ENCODE assay signal across 1 cellular context in the genomic region with DNA sequence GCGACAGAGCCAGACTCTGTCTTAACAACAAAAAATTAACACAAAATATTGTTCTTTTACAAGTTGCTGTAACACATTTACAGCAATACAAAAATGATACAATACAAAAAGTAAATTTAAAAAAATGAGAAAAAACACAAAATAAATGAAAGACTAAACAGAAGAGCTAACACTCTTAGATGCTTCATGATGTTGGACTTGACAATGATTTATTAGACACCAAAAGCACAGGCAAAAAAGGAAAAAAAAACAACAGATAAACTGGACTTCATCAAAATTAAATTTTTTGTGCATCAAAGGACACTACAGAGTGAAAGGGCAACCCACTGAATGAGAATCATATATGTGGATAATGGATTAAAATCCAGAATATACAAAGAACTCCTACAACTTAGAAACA.
TF ChIP-seq lines count a peak whose summit lies in the region.

No MANE protein-coding gene starts in this region.

TF ChIP-seq in WTC11, 78 proteins besides CTCF, POLR2A, EP300 and RAD21 (continued from another document):
- TF ChIP-seq, protein P1, sequence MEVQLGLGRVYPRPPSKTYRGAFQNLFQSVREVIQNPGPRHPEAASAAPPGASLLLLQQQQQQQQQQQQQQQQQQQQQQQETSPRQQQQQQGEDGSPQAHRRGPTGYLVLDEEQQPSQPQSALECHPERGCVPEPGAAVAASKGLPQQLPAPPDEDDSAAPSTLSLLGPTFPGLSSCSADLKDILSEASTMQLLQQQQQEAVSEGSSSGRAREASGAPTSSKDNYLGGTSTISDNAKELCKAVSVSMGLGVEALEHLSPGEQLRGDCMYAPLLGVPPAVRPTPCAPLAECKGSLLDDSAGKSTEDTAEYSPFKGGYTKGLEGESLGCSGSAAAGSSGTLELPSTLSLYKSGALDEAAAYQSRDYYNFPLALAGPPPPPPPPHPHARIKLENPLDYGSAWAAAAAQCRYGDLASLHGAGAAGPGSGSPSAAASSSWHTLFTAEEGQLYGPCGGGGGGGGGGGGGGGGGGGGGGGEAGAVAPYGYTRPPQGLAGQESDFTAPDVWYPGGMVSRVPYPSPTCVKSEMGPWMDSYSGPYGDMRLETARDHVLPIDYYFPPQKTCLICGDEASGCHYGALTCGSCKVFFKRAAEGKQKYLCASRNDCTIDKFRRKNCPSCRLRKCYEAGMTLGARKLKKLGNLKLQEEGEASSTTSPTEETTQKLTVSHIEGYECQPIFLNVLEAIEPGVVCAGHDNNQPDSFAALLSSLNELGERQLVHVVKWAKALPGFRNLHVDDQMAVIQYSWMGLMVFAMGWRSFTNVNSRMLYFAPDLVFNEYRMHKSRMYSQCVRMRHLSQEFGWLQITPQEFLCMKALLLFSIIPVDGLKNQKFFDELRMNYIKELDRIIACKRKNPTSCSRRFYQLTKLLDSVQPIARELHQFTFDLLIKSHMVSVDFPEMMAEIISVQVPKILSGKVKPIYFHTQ (CRISPR knock-in tag; IDR thresholded peaks at IDR 0.05), result no peak
- TF ChIP-seq GTF2I (CRISPR knock-in tag; conservative IDR thresholded peaks at IDR 0.05) (no peak), IRF2 (CRISPR knock-in tag; IDR thresholded peaks at IDR 0.05; ENCODE audit: borderline replicate concordance, low read depth) (no peak), ZBTB21 (CRISPR knock-in tag; IDR thresholded peaks at IDR 0.05; ENCODE audit: borderline replicate concordance) (no peak), CREM (CRISPR knock-in tag; IDR thresholded peaks at IDR 0.05) (no peak), SOX15 (CRISPR knock-in tag; IDR thresholded peaks at IDR 0.05) (no peak)
- TF ChIP-seq, protein P2, sequence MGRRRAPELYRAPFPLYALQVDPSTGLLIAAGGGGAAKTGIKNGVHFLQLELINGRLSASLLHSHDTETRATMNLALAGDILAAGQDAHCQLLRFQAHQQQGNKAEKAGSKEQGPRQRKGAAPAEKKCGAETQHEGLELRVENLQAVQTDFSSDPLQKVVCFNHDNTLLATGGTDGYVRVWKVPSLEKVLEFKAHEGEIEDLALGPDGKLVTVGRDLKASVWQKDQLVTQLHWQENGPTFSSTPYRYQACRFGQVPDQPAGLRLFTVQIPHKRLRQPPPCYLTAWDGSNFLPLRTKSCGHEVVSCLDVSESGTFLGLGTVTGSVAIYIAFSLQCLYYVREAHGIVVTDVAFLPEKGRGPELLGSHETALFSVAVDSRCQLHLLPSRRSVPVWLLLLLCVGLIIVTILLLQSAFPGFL (CRISPR knock-in tag; IDR thresholded peaks at IDR 0.05; ENCODE audit: borderline replicate concordance), result no peak
- TF ChIP-seq, protein P3, sequence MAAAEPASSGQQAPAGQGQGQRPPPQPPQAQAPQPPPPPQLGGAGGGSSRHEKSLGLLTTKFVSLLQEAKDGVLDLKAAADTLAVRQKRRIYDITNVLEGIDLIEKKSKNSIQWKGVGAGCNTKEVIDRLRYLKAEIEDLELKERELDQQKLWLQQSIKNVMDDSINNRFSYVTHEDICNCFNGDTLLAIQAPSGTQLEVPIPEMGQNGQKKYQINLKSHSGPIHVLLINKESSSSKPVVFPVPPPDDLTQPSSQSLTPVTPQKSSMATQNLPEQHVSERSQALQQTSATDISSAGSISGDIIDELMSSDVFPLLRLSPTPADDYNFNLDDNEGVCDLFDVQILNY (CRISPR knock-in tag; IDR thresholded peaks at IDR 0.05), result no peak
